9 cellular contexts compared by ENCODE assay signal in the genomic region with DNA sequence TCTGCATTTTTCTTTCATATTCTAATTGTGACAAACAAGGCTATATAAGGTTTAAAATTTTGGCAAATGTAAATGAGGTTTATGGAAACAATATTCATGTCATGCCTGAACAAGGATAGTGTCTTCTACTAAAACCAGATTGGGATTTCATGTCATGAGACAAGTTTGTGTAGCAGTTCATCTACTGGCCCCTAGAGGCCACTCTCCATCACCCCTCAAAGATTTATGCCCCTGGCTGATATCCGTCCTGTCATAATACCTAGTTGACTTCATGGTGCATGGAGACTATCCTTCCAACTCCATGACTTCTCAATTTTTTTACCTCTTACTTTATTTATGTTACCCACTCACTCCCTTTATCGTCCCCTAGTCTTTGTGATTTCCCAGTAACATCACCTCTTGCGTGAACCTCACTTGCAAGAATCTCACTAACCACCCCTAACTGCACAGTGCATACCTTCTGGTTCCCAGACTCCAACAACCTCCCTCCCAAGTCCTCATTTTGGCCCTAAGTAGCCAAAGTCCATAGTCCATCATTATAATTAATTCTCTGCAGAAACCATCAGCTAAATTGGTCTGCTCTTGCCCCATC.
A peak's percentile ranks its signal among the peaks of the same experiment; 100 is the strongest.
DNase-seq lines count a peak whose midpoint lies in the region; ATAC-seq and TF ChIP-seq lines count a peak whose summit lies in the region.
"Had no signal": no experiment of that assay in that cellular context is flagged by ENCODE, and none has a peak within 500 bp of the region (broad histone marks: within the 10 kb centered on the region; RNA-seq: fewer than 3 reads in every experiment).

No MANE protein-coding gene starts in this region.

- H3K4me3 ChIP-seq in Panc1 (ENCODE audit: low read depth in 2 of 2, low read length in 2 of 2): no peak overlapping the region
- H3K4me3 ChIP-seq in retinal pigment epithelial cell (ENCODE audit: low read length): no peak overlapping the region
- H3K4me3 ChIP-seq: BLaER1 had no signal

- no peaks in the 10 kb centered on the region for H3K27me3 ChIP-seq in Panc1 (ENCODE audit: control insufficient read depth, insufficient read depth, low read length)
- H3K27me3 ChIP-seq: BLaER1 had no signal

- no peaks in the 10 kb centered on the region for H3K36me3 ChIP-seq in Panc1 (ENCODE audit: control insufficient read depth, insufficient read depth, low read length)

- in situ Hi-C loops in Panc1 (cut with HindIII; ENCODE audit: low pct_unique_long_range_greater_than_20kb, low sequenced_read_pairs): no loop called here

- H3K4me1 ChIP-seq in Panc1 (ENCODE audit: control insufficient read depth, insufficient read depth, low read length): no peaks in the 10 kb centered on the region
- H3K4me1 ChIP-seq: BLaER1 had no signal

- DNase-seq in NCI-H1417 (lab: John Stamatoyannopoulos, UW): peak; percentile 5 to 60 (median 8)
- DNase-seq in NCI-H1417 treated with DMSO at 0.1 percent for 48 hours (lab: John Stamatoyannopoulos, UW): no peak
- DNase-seq in GM20000 (ENCODE audit: low spot score): peak; percentile 41
- peak; percentile 28 for DNase-seq in Panc1 (ENCODE audit: low read depth, low spot score)
- DNase-seq in fibroblast of peridontal ligament (ENCODE audit: extremely low read depth): peak; percentile 59
- DNase-seq in retinal pigment epithelial cell (ENCODE audit: low read depth): peak; percentile 5
- DNase-seq in stimulated activated CD4-positive, alpha-beta T cell treated with anti-CD3 and anti-CD28 coated beads, Interleukin-4, amount 100 ng/mL, for 4 hours: no peak

- TF ChIP-seq CTCF in GM20000 (IDR thresholded peaks at IDR 0.05; ENCODE audit: extremely low read depth, missing control alignments) (peak; percentile 57), Panc1 (IDR thresholded peaks at IDR 0.05) (peak; percentile 83), retinal pigment epithelial cell (conservative IDR thresholded peaks at IDR 0.05; ENCODE audit: low read depth, low read length) (peak; percentile 91)

- intact Hi-C loops in Panc1 (cut with micrococcal nuclease; ENCODE audit: unreplicated experiment): no loop called here

- no peak overlapping the region for H3K27ac ChIP-seq in Panc1 (ENCODE audit: low read length)
- H3K27ac ChIP-seq: BLaER1 had no signal

- H3K9me3 ChIP-seq in Panc1 (ENCODE audit: control insufficient read depth, insufficient read depth, low read depth, low read length): no peaks in the 10 kb centered on the region
- H3K9me3 ChIP-seq: BLaER1 had no signal

- CTCF ChIA-PET in Panc1 (lab: Charles Lee): interaction anchor here (0.6 kb wide), 1 partner anchor 277 kb away, joined by 3 read pairs; no protein-coding TSS in a partner anchor

- ATAC-seq in HG03521 (IDR thresholded peaks at IDR 0.05; ENCODE audit: unreplicated experiment): peak; percentile 86
- ATAC-seq in Panc1: 0 out of 2 replicates have a peak, but pooled peaks have one; percentile 56

- POLR2A ChIA-PET in Panc1 (lab: Charles Lee): no interaction called here

- no TSS peak for BruUV-seq in Panc1 (replicated peaks; lab: Mats Ljungman, UMichigan)

Comparison
In these comparisons a context has a peak if more than half of its experiments do, and no peak if none do; other contexts are left out.
1. DNase-seq: peak in NCI-H1417 (3 of 3), GM20000 (single experiment), Panc1 (single experiment), fibroblast of peridontal ligament (single experiment) and retinal pigment epithelial cell (single experiment); none in NCI-H1417 treated with DMSO at 0.1 percent for 48 hours (single experiment) and stimulated activated CD4-positive, alpha-beta T cell treated with anti-CD3 and anti-CD28 coated beads, Interleukin-4, amount 100 ng/mL, for 4 hours (0 of 2).
2. Peak in every context shown above with its lines, with median percentiles within 50 percentile points of each other: CTCF ChIP-seq.